Comparison of ENCODE assay signal across 8 cellular contexts in genomic region chr16:788399-789126, GRCh38. TPM values are rescaled to one million over a fixed set of nuclear protein-coding genes. Genes with fewer than 3 reads are reported as not detected.
DNase-seq lines count a peak whose midpoint lies in the region; ATAC-seq and TF ChIP-seq lines count a peak whose summit lies in the region.

CHTF18 (plus strand) TSS chr16:788620; CDS start chr16:788685, 65 bp downstream.

- peaks cover 11 to 13% of the 10 kb centered on the region in 2 donors for H3K36me3 Mint-ChIP-seq in activated naive CD4-positive, alpha-beta T cell treated with anti-CD3 and anti-CD28 coated beads, Interleukin-2, amount 50 U/mL, for 72 hours

- H3K9me3 ChIP-seq in suprapubic skin, result no peaks in the 10 kb centered on the region

- H3K36me3 ChIP-seq in suprapubic skin, result peaks cover 38% of the 10 kb centered on the region

- TF ChIP-seq POLR2A in suprapubic skin (IDR thresholded peaks at IDR 0.05), result no peak

- peak within 1 kb of the TSS; percentile 72 for H3K4me3 ChIP-seq in suprapubic skin

- peak within 1 kb of the TSS; percentile 50 for H3K27ac ChIP-seq in suprapubic skin

- TF ChIP-seq EP300 in suprapubic skin (IDR thresholded peaks at IDR 0.05), result no peak

- TF ChIP-seq CTCF in suprapubic skin (IDR thresholded peaks at IDR 0.05), result no peak

- WGBS in suprapubic skin, result under 1% methylated on average over 31 of the region's 97 CpGs

- peak; percentile 66 for ATAC-seq in HG02588 (IDR thresholded peaks at IDR 0.05; ENCODE audit: unreplicated experiment)
- ATAC-seq in activated naive CD4-positive, alpha-beta T cell treated with anti-CD3 and anti-CD28 coated beads, Interleukin-2, amount 50 U/mL, for 72 hours, result peak; percentile 94 to 96

- H3K4me1 ChIP-seq in suprapubic skin, result peaks cover 31% of the 10 kb centered on the region

- H3K27ac Mint-ChIP-seq in activated naive CD4-positive, alpha-beta T cell treated with anti-CD3 and anti-CD28 coated beads, Interleukin-2, amount 50 U/mL, for 72 hours, result peak within 1 kb of the TSS; percentile 84 to 93

- no peaks in the 10 kb centered on the region for H3K27me3 ChIP-seq in suprapubic skin

- DNase-seq in GM04504 (ENCODE audit: low read depth), result peak; percentile 84
- peak; percentile 86 for DNase-seq in NCI-H1092 (lab: John Stamatoyannopoulos, UW)
- peak; percentile 78 for DNase-seq in SKM-1 (lab: John Stamatoyannopoulos, UW; ENCODE audit: unreplicated experiment)
- peak; percentile 95 for DNase-seq in activated naive CD4-positive, alpha-beta T cell treated with anti-CD3 and anti-CD28 coated beads, Interleukin-2, amount 50 U/mL, for 72 hours (ENCODE audit: low spot score in 2 of 2)
- DNase-seq in glomerular endothelial cell (ENCODE audit: extremely low read depth, low read depth, low spot score), result no peak
- DNase-seq in occipital lobe (lab: John Stamatoyannopoulos, UW), result peak; percentile 87
- DNase-seq in suprapubic skin (ENCODE audit: low spot score in 2 of 2), result peak; percentile 90 to 93

- H3K9me3 Mint-ChIP-seq in activated naive CD4-positive, alpha-beta T cell treated with anti-CD3 and anti-CD28 coated beads, Interleukin-2, amount 50 U/mL, for 72 hours, result no peaks in the 10 kb centered on the region

RNA-seq across cellular contexts. Expression of gene CHTF18, which starts in this region (rescaled TPM):
- 100 to 1,000 TPM in 1 of 2 donors, 10 to 100 TPM in 1; 98.7 to 116 TPM for total RNA-seq in activated naive CD4-positive, alpha-beta T cell treated with anti-CD3 and anti-CD28 coated beads, Interleukin-2, amount 50 U/mL, for 72 hours
- total RNA-seq in glomerular endothelial cell (7.3 and 24.3 TPM in 2 replicates), occipital lobe (8.9 TPM), suprapubic skin (10 to 100 TPM; 12.6 to 22.3 (median 17.3) TPM)
